In genomic region chr19:29523568-29523967, GRCh38 we compare ENCODE assay signal across 23 cellular contexts. TPM values are rescaled to one million over a fixed set of nuclear protein-coding genes. Genes with fewer than 3 reads are reported as not detected.
DNase-seq lines count a peak whose midpoint lies in the region; ATAC-seq and TF ChIP-seq lines count a peak whose summit lies in the region.
"Had no signal": no experiment of that assay in that cellular context is flagged by ENCODE, and none has a peak within 500 bp of the region (broad histone marks: within the 10 kb centered on the region; RNA-seq: fewer than 3 reads in every experiment).

No MANE protein-coding gene starts in this region.

- H3K27me3 Mint-ChIP-seq in nephron progenitor cell (ENCODE audit: low read depth, poor library complexity), result peaks cover 81% of the 10 kb centered on the region
- peaks cover 44% of the 10 kb centered on the region for H3K27me3 Mint-ChIP-seq in activated T-helper 17 cell treated with anti-CD3 and anti-CD28 coated beads, Interleukin-2, amount 50 U/mL, for 72 hours

- peak overlapping the region; percentile 50 for H3K27ac ChIP-seq in angular gyrus (ENCODE audit: low read depth, low read length)
- H3K27ac ChIP-seq: RWPE1 had no signal

- no peaks in the 10 kb centered on the region for H3K36me3 ChIP-seq in iPS-15b (ENCODE audit: control insufficient read depth, insufficient read depth, low read length)
- H3K36me3 ChIP-seq: BE2C had no signal

- H3K36me3 Mint-ChIP-seq in nephron progenitor cell (ENCODE audit: low read depth), result no peaks in the 10 kb centered on the region
- H3K36me3 Mint-ChIP-seq in activated T-helper 17 cell treated with anti-CD3 and anti-CD28 coated beads, Interleukin-2, amount 50 U/mL, for 72 hours (ENCODE audit: low read depth), result peaks cover 8% of the 10 kb centered on the region

- H3K27ac Mint-ChIP-seq in nephron progenitor cell, result no peak overlapping the region
- H3K27ac Mint-ChIP-seq in activated T-helper 17 cell treated with anti-CD3 and anti-CD28 coated beads, Interleukin-2, amount 50 U/mL, for 72 hours, result no peak overlapping the region
- H3K27ac Mint-ChIP-seq: HFFc6 had no signal

- H3K4me3 Mint-ChIP-seq in nephron progenitor cell, result peak overlapping the region; percentile 28
- no peak overlapping the region for H3K4me3 Mint-ChIP-seq in activated T-helper 17 cell treated with anti-CD3 and anti-CD28 coated beads, Interleukin-2, amount 50 U/mL, for 72 hours
- H3K4me3 Mint-ChIP-seq: HFFc6 had no signal

- no peaks in the 10 kb centered on the region for H3K9me3 ChIP-seq in iPS-15b (ENCODE audit: control insufficient read depth, insufficient read depth, low read length)
- H3K9me3 ChIP-seq: BE2C had no signal

- H3K4me1 ChIP-seq in iPS-15b (ENCODE audit: control insufficient read depth, insufficient read depth, low read length), result peaks cover 7% of the 10 kb centered on the region
- H3K4me1 ChIP-seq: BE2C had no signal

- ATAC-seq in HG02840 (IDR thresholded peaks at IDR 0.05; ENCODE audit: low FRiP score, unreplicated experiment), result no peak
- ATAC-seq in activated T-helper 17 cell treated with anti-CD3 and anti-CD28 coated beads, Interleukin-2, amount 50 U/mL, for 72 hours (replicated peaks), result no peak

- H3K27me3 ChIP-seq in iPS-15b (ENCODE audit: control insufficient read depth, insufficient read depth, low read length), result peaks cover 51% of the 10 kb centered on the region

- DNase-seq in nephron progenitor cell (no peak), globus pallidus (ENCODE audit: low spot score) (no peak), SIG-M5 treated with dmso at 0.1 percent for 504 hours (lab: John Stamatoyannopoulos, UW; ENCODE audit: unreplicated experiment) (no peak)
- DNase-seq: BE2C; EL; GF-D8; HFFc6; KBM-7; NCI-H1092 treated with DMSO at 0.1 percent for 48 hours; NCI-H1436 treated with DMSO at 0.1 percent for 48 hours; NCI-H2029; NCI-H226; NCI-H510A treated with DMSO at 0.1 percent for 48 hours; NCI-H774; NK-92 treated with Interleukin-12 subunit alpha and Interleukin-12 subunit beta, amount 100 ng/mL, for 24 hours; SIG-M5 had no signal

- peaks cover 39% of the 10 kb centered on the region for H3K4me1 Mint-ChIP-seq in nephron progenitor cell
- H3K4me1 Mint-ChIP-seq in activated T-helper 17 cell treated with anti-CD3 and anti-CD28 coated beads, Interleukin-2, amount 50 U/mL, for 72 hours, result peaks cover 6% of the 10 kb centered on the region

- H3K9me3 Mint-ChIP-seq in nephron progenitor cell, result no peaks in the 10 kb centered on the region
- no peaks in the 10 kb centered on the region for H3K9me3 Mint-ChIP-seq in activated T-helper 17 cell treated with anti-CD3 and anti-CD28 coated beads, Interleukin-2, amount 50 U/mL, for 72 hours
- H3K9me3 Mint-ChIP-seq: HFFc6 had no signal

- TF ChIP-seq CTCF in nephron progenitor cell (IDR thresholded peaks at IDR 0.05), result no peak

- H3K4me3 ChIP-seq in iPS-15b (ENCODE audit: low read depth, low read length), result peak overlapping the region; percentile 67

- no peak overlapping the region for H3K9ac ChIP-seq in iPS-15b (ENCODE audit: low read depth, low read length)

RNA-seq across cellular contexts. Expression of gene VSTM2B, which starts 2.2 kb away (rescaled TPM):
- total RNA-seq in activated T-helper 17 cell treated with anti-CD3 and anti-CD28 coated beads, Interleukin-2, amount 50 U/mL, for 72 hours, result not detected
- total RNA-seq: A673, HFFc6, HT1080 had no signal
